17 cellular contexts compared by ENCODE assay signal in genomic region chr17:72345536-72345935, GRCh38.
"Had no signal": no experiment of that assay in that cellular context is flagged by ENCODE, and none has a peak within 500 bp of the region (broad histone marks: within the 10 kb centered on the region; RNA-seq: fewer than 3 reads in every experiment).

No MANE protein-coding gene starts in this region.

- ATAC-seq: lower lobe of right lung; stimulated activated naive B cell treated with anti-CD40 and anti-IgM and Interleukin-4, amounts not matched to agents 10 μg/mL and 1 μg/mL and 100 μg/mL, for 72 hours; WTC11 had no signal

- H3K4me1 Mint-ChIP-seq: activated CD4-positive, alpha-beta memory T cell treated with anti-CD3 and anti-CD28 coated beads, Interleukin-2, amount 10 ng/mL, durations not matched to agents 7 days and 5 days; activated naive CD4-positive, alpha-beta T cell treated with anti-CD3 and anti-CD28 coated beads, Interleukin-2, amount 10 ng/mL, durations not matched to agents 7 days and 5 days; stimulated activated naive B cell treated with anti-CD40 and anti-IgM and Interleukin-4, amounts not matched to agents 10 μg/mL and 1 μg/mL and 100 μg/mL, for 72 hours had no signal

- H3K36me3 ChIP-seq: cardiac muscle cell, lower lobe of right lung, ovary, thyroid gland had no signal

- H3K4me1 ChIP-seq: lower lobe of right lung had no signal

- H3K36me3 Mint-ChIP-seq: activated naive CD4-positive, alpha-beta T cell treated with anti-CD3 and anti-CD28 coated beads, Interleukin-2, amount 10 ng/mL, durations not matched to agents 7 days and 5 days; stimulated activated naive B cell treated with anti-CD40 and anti-IgM and Interleukin-4, amounts not matched to agents 10 μg/mL and 1 μg/mL and 100 μg/mL, for 72 hours; WTC11 had no signal

- H3K27ac Mint-ChIP-seq: activated CD4-positive, alpha-beta memory T cell treated with anti-CD3 and anti-CD28 coated beads, Interleukin-2, amount 10 ng/mL, durations not matched to agents 7 days and 5 days; activated naive CD4-positive, alpha-beta T cell treated with anti-CD3 and anti-CD28 coated beads, Interleukin-2, amount 10 ng/mL, durations not matched to agents 7 days and 5 days; activated T-cell treated with anti-CD3 and anti-CD28 coated beads, Interleukin-2, amount 50 U/mL, for 24 hours; stimulated activated naive B cell treated with anti-CD40 and anti-IgM and Interleukin-4, amounts not matched to agents 10 μg/mL and 1 μg/mL and 100 μg/mL, for 72 hours; WTC11 had no signal

- H3K27ac ChIP-seq: cardiac muscle cell, lower lobe of right lung, ovary, thyroid gland had no signal

- H3K27me3 ChIP-seq: cardiac muscle cell, ovary, thyroid gland had no signal

- H3K4me3 ChIP-seq: cardiac muscle cell, lower lobe of right lung, ovary, thyroid gland had no signal

- H3K4me3 Mint-ChIP-seq: activated CD4-positive, alpha-beta memory T cell treated with anti-CD3 and anti-CD28 coated beads, Interleukin-2, amount 10 ng/mL, durations not matched to agents 7 days and 5 days; activated naive CD4-positive, alpha-beta T cell treated with anti-CD3 and anti-CD28 coated beads, Interleukin-2, amount 10 ng/mL, durations not matched to agents 7 days and 5 days; activated T-cell treated with anti-CD3 and anti-CD28 coated beads, Interleukin-2, amount 50 U/mL, for 24 hours; neural crest cell; stimulated activated naive B cell treated with anti-CD40 and anti-IgM and Interleukin-4, amounts not matched to agents 10 μg/mL and 1 μg/mL and 100 μg/mL, for 72 hours; WTC11 had no signal

- DNase-seq: activated CD4-positive, alpha-beta memory T cell treated with anti-CD3 and anti-CD28 coated beads, Interleukin-2, amount 10 ng/mL, durations not matched to agents 7 days and 5 days; activated CD4-positive, alpha-beta T cell treated with anti-CD3 and anti-CD28 coated beads for 4 hours; activated naive CD4-positive, alpha-beta T cell treated with anti-CD3 and anti-CD28 coated beads, Interleukin-2, amount 10 ng/mL, durations not matched to agents 7 days and 5 days; activated T-cell treated with anti-CD3 and anti-CD28 coated beads, Interleukin-2, amount 50 U/mL, for 24 hours; lower lobe of right lung; midbrain; ovary; stimulated activated CD4-positive, alpha-beta T cell treated with anti-CD3 and anti-CD28 coated beads, Interleukin-12 subunit alpha, Interleukin-12 subunit beta, amount 100 ng/mL, for 4 hours; stimulated activated CD4-positive, alpha-beta T cell treated with anti-CD3 and anti-CD28 coated beads, Interleukin-2, amount 100 ng/mL, for 24 hours; stimulated activated naive B cell treated with anti-CD40 and anti-IgM and Interleukin-4, amounts not matched to agents 10 μg/mL and 1 μg/mL and 100 μg/mL, for 72 hours; thyroid gland had no signal

- H3K27me3 Mint-ChIP-seq: activated CD4-positive, alpha-beta memory T cell treated with anti-CD3 and anti-CD28 coated beads, Interleukin-2, amount 10 ng/mL, durations not matched to agents 7 days and 5 days; activated naive CD4-positive, alpha-beta T cell treated with anti-CD3 and anti-CD28 coated beads, Interleukin-2, amount 10 ng/mL, durations not matched to agents 7 days and 5 days had no signal

- H3K9me3 Mint-ChIP-seq: activated CD4-positive, alpha-beta memory T cell treated with anti-CD3 and anti-CD28 coated beads, Interleukin-2, amount 10 ng/mL, durations not matched to agents 7 days and 5 days; neural crest cell; WTC11 had no signal

- FAIRE-seq: astrocyte, colon, TTC549 had no signal
